In the genomic region with DNA sequence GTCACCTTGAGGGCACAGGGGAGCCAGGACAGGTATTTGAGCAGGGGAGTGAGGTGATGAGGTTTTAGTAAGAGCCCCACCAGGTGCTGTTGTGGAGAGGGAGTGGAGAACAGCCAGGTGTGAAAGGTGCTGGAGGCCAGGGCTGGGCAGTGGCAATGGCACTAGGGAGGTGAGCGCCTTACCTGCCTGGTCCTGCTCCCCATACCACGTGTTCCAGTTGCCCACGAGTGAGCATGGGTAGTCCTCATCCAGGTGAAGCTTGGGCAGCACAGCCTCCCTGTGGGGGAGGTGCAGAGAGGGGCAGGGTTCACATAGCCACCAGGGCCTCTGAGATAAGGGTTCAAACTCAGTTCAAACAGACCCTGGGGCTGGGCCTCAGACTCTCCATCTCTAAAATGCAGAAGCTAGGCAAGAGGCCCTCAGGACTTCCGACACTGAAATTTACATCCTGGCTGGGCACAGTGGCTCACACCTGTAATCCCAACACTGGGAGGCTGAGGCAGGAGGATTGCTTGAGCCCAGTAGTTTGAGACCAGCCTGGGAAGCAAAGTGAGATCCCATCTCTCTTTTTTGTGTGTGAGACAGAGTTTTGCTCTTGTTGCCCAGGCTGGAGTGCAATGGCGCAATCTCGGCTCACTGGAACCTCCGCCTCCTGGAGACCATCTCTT, we compare ENCODE assay signal across 1 cellular context.
TF ChIP-seq lines count a peak whose summit lies in the region.

No MANE protein-coding gene starts in this region.

TF ChIP-seq in HepG2, 621 proteins besides CTCF, POLR2A, EP300 and RAD21 (continued from another document and continues in another):
- TF ChIP-seq HNF4G (IDR thresholded peaks at IDR 0.05; ENCODE audit: borderline replicate concordance, low read depth, low read length) (peak; percentile 88), HNF4G (CRISPR knock-in tag; IDR thresholded peaks at IDR 0.05; ENCODE audit: borderline replicate concordance, low read depth) (0 out of 2 replicates have a peak, but pooled peaks have one; percentile 48), ZFP36 (IDR thresholded peaks at IDR 0.05; ENCODE audit: borderline replicate concordance, low read depth, low read length, partially characterized antibody) (no peak), GABPA (IDR thresholded peaks at IDR 0.05; ENCODE audit: low read depth, low read length) (no peak), GABPA (CRISPR knock-in tag; IDR thresholded peaks at IDR 0.05; ENCODE audit: low read depth) (no peak; the same call in 1 of the 2 replicates), SAFB2 (CRISPR knock-in tag; IDR thresholded peaks at IDR 0.05; ENCODE audit: borderline replicate concordance, low read depth) (no peak), ZNF605 (CRISPR knock-in tag; IDR thresholded peaks at IDR 0.05) (no peak), IKZF4 (CRISPR knock-in tag; IDR thresholded peaks at IDR 0.05; ENCODE audit: borderline replicate concordance, low read depth, not compliant biosample characterization) (no peak), HNRNPK (IDR thresholded peaks at IDR 0.05; ENCODE audit: low read depth, low read length, poor library complexity, severe bottlenecking) (no peak), ZNF263 (CRISPR knock-in tag; IDR thresholded peaks at IDR 0.05) (peak; percentile 90), NFE2 (CRISPR knock-in tag; IDR thresholded peaks at IDR 0.05) (no peak), DMAP1 (CRISPR knock-in tag; IDR thresholded peaks at IDR 0.05) (peak; percentile 78; the same call in 1 of the 2 replicates), TARDBP (CRISPR knock-in tag; IDR thresholded peaks at IDR 0.05) (0 out of 2 replicates have a peak, but pooled peaks have one; percentile 42), NCOA5 (CRISPR knock-in tag; IDR thresholded peaks at IDR 0.05) (no peak), ZNF788 (CRISPR knock-in tag; IDR thresholded peaks at IDR 0.05; ENCODE audit: borderline replicate concordance) (peak; percentile 65; the same call in 1 of the 2 replicates), ZNF614 (CRISPR knock-in tag; IDR thresholded peaks at IDR 0.05; ENCODE audit: borderline replicate concordance) (0 out of 2 replicates have a peak, but pooled peaks have one; percentile 31), ZNF124 (CRISPR knock-in tag; IDR thresholded peaks at IDR 0.05) (peak; percentile 22; the same call in 1 of the 2 replicates), REPIN1 (CRISPR knock-in tag; IDR thresholded peaks at IDR 0.05; ENCODE audit: borderline replicate concordance, low read depth) (0 out of 2 replicates have a peak, but pooled peaks have one; percentile 55), ZFX (CRISPR knock-in tag; IDR thresholded peaks at IDR 0.05; ENCODE audit: low read depth) (peak; percentile 60; the same call in 1 of the 2 replicates), NFE2L2 (IDR thresholded peaks at IDR 0.05; ENCODE audit: low read length) (no peak), HHEX (CRISPR knock-in tag; IDR thresholded peaks at IDR 0.05) (no peak), ZNF543 (CRISPR knock-in tag; IDR thresholded peaks at IDR 0.05) (no peak), SP1 (IDR thresholded peaks at IDR 0.05) (no peak), SP1 (CRISPR knock-in tag; IDR thresholded peaks at IDR 0.05) (0 out of 2 replicates have a peak, but pooled peaks have one; percentile 30), ZNF703 (CRISPR knock-in tag; IDR thresholded peaks at IDR 0.05; ENCODE audit: borderline replicate concordance) (no peak), ZNF274 (CRISPR knock-in tag; IDR thresholded peaks at IDR 0.05) (no peak), CCDC6 (CRISPR knock-in tag; IDR thresholded peaks at IDR 0.05) (peak; percentile 58; the same call in 1 of the 2 replicates), NR2F6 (IDR thresholded peaks at IDR 0.05) (peak; percentile 49; the same call in 1 of the 2 replicates), NR2F6 (CRISPR knock-in tag; IDR thresholded peaks at IDR 0.05) (peak; percentile 57; the same call in 1 of the 2 replicates), RNF2 (conservative IDR thresholded peaks at IDR 0.05; ENCODE audit: low read depth) (no peak), KLF11 (CRISPR knock-in tag; IDR thresholded peaks at IDR 0.05) (no peak), AKAP8 (CRISPR knock-in tag; IDR thresholded peaks at IDR 0.05) (0 out of 2 replicates have a peak, but pooled peaks have one; percentile 30), MIER2 (CRISPR knock-in tag; IDR thresholded peaks at IDR 0.05) (no peak), PRPF4 (IDR thresholded peaks at IDR 0.05; ENCODE audit: low read depth, low read length, poor library complexity, severe bottlenecking) (no peak), ZSCAN20 (CRISPR knock-in tag; IDR thresholded peaks at IDR 0.05; ENCODE audit: borderline replicate concordance) (0 out of 2 replicates have a peak, but pooled peaks have one; percentile 66), ZSCAN12 (CRISPR knock-in tag; IDR thresholded peaks at IDR 0.05) (no peak), SATB2 (CRISPR knock-in tag; IDR thresholded peaks at IDR 0.05) (no peak), HNF4A (CRISPR knock-in tag; IDR thresholded peaks at IDR 0.05) (peak; percentile 91), ZNF256 (CRISPR knock-in tag; conservative IDR thresholded peaks at IDR 0.05) (no peak), SP5 (CRISPR knock-in tag; IDR thresholded peaks at IDR 0.05; ENCODE audit: borderline replicate concordance, low read depth) (peak; percentile 33; the same call in 1 of the 2 replicates), NFKB2 (CRISPR knock-in tag; IDR thresholded peaks at IDR 0.05; ENCODE audit: borderline replicate concordance) (peak; percentile 53; the same call in 1 of the 2 replicates)
- TF ChIP-seq, protein P1, sequence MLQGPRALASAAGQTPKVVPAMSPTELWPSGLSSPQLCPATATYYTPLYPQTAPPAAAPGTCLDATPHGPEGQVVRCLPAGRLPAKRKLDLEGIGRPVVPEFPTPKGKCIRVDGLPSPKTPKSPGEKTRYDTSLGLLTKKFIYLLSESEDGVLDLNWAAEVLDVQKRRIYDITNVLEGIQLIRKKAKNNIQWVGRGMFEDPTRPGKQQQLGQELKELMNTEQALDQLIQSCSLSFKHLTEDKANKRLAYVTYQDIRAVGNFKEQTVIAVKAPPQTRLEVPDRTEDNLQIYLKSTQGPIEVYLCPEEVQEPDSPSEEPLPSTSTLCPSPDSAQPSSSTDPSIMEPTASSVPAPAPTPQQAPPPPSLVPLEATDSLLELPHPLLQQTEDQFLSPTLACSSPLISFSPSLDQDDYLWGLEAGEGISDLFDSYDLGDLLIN (CRISPR knock-in tag; IDR thresholded peaks at IDR 0.05; ENCODE audit: borderline replicate concordance): no peak
- TF ChIP-seq, protein P2, sequence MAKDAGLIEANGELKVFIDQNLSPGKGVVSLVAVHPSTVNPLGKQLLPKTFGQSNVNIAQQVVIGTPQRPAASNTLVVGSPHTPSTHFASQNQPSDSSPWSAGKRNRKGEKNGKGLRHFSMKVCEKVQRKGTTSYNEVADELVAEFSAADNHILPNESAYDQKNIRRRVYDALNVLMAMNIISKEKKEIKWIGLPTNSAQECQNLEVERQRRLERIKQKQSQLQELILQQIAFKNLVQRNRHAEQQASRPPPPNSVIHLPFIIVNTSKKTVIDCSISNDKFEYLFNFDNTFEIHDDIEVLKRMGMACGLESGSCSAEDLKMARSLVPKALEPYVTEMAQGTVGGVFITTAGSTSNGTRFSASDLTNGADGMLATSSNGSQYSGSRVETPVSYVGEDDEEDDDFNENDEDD (CRISPR knock-in tag; IDR thresholded peaks at IDR 0.05; ENCODE audit: borderline replicate concordance): peak; percentile 75; the same call in 1 of the 2 replicates
- TF ChIP-seq, protein P3, sequence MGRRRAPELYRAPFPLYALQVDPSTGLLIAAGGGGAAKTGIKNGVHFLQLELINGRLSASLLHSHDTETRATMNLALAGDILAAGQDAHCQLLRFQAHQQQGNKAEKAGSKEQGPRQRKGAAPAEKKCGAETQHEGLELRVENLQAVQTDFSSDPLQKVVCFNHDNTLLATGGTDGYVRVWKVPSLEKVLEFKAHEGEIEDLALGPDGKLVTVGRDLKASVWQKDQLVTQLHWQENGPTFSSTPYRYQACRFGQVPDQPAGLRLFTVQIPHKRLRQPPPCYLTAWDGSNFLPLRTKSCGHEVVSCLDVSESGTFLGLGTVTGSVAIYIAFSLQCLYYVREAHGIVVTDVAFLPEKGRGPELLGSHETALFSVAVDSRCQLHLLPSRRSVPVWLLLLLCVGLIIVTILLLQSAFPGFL (CRISPR knock-in tag; IDR thresholded peaks at IDR 0.05): no peak
- TF ChIP-seq, protein P4, sequence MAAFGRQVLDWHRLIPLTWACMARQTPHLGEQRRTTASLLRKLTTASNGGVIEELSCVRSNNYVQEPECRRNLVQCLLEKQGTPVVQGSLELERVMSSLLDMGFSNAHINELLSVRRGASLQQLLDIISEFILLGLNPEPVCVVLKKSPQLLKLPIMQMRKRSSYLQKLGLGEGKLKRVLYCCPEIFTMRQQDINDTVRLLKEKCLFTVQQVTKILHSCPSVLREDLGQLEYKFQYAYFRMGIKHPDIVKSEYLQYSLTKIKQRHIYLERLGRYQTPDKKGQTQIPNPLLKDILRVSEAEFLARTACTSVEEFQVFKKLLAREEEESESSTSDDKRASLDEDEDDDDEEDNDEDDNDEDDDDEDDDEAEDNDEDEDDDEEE (CRISPR knock-in tag; IDR thresholded peaks at IDR 0.05): no peak
- TF ChIP-seq, protein P5, sequence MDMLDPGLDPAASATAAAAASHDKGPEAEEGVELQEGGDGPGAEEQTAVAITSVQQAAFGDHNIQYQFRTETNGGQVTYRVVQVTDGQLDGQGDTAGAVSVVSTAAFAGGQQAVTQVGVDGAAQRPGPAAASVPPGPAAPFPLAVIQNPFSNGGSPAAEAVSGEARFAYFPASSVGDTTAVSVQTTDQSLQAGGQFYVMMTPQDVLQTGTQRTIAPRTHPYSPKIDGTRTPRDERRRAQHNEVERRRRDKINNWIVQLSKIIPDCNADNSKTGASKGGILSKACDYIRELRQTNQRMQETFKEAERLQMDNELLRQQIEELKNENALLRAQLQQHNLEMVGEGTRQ (IDR thresholded peaks at IDR 0.05; ENCODE audit: low read depth, low read length): no peak
- TF ChIP-seq, protein P5 (CRISPR knock-in tag; IDR thresholded peaks at IDR 0.05; ENCODE audit: borderline replicate concordance): no peak
- TF ChIP-seq, protein P6, sequence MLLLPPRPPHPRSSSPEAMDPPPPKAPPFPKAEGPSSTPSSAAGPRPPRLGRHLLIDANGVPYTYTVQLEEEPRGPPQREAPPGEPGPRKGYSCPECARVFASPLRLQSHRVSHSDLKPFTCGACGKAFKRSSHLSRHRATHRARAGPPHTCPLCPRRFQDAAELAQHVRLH (CRISPR knock-in tag; IDR thresholded peaks at IDR 0.05; ENCODE audit: borderline replicate concordance, low read depth): 0 out of 2 replicates have a peak, but pooled peaks have one; percentile 33
- TF ChIP-seq, protein P7, sequence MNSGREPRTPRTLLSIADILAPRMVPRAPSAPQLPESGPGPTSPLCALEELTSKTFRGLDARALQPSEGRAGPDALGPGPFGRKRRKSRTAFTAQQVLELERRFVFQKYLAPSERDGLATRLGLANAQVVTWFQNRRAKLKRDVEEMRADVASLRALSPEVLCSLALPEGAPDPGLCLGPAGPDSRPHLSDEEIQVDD (CRISPR knock-in tag; IDR thresholded peaks at IDR 0.05; ENCODE audit: borderline replicate concordance): no peak
- TF ChIP-seq, protein P8, sequence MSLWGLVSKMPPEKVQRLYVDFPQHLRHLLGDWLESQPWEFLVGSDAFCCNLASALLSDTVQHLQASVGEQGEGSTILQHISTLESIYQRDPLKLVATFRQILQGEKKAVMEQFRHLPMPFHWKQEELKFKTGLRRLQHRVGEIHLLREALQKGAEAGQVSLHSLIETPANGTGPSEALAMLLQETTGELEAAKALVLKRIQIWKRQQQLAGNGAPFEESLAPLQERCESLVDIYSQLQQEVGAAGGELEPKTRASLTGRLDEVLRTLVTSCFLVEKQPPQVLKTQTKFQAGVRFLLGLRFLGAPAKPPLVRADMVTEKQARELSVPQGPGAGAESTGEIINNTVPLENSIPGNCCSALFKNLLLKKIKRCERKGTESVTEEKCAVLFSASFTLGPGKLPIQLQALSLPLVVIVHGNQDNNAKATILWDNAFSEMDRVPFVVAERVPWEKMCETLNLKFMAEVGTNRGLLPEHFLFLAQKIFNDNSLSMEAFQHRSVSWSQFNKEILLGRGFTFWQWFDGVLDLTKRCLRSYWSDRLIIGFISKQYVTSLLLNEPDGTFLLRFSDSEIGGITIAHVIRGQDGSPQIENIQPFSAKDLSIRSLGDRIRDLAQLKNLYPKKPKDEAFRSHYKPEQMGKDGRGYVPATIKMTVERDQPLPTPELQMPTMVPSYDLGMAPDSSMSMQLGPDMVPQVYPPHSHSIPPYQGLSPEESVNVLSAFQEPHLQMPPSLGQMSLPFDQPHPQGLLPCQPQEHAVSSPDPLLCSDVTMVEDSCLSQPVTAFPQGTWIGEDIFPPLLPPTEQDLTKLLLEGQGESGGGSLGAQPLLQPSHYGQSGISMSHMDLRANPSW (CRISPR knock-in tag; IDR thresholded peaks at IDR 0.05; ENCODE audit: borderline replicate concordance): no peak
- TF ChIP-seq, protein P9, sequence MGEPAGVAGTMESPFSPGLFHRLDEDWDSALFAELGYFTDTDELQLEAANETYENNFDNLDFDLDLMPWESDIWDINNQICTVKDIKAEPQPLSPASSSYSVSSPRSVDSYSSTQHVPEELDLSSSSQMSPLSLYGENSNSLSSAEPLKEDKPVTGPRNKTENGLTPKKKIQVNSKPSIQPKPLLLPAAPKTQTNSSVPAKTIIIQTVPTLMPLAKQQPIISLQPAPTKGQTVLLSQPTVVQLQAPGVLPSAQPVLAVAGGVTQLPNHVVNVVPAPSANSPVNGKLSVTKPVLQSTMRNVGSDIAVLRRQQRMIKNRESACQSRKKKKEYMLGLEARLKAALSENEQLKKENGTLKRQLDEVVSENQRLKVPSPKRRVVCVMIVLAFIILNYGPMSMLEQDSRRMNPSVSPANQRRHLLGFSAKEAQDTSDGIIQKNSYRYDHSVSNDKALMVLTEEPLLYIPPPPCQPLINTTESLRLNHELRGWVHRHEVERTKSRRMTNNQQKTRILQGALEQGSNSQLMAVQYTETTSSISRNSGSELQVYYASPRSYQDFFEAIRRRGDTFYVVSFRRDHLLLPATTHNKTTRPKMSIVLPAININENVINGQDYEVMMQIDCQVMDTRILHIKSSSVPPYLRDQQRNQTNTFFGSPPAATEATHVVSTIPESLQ (CRISPR knock-in tag; conservative IDR thresholded peaks at IDR 0.05): no peak
- TF ChIP-seq, protein P10, sequence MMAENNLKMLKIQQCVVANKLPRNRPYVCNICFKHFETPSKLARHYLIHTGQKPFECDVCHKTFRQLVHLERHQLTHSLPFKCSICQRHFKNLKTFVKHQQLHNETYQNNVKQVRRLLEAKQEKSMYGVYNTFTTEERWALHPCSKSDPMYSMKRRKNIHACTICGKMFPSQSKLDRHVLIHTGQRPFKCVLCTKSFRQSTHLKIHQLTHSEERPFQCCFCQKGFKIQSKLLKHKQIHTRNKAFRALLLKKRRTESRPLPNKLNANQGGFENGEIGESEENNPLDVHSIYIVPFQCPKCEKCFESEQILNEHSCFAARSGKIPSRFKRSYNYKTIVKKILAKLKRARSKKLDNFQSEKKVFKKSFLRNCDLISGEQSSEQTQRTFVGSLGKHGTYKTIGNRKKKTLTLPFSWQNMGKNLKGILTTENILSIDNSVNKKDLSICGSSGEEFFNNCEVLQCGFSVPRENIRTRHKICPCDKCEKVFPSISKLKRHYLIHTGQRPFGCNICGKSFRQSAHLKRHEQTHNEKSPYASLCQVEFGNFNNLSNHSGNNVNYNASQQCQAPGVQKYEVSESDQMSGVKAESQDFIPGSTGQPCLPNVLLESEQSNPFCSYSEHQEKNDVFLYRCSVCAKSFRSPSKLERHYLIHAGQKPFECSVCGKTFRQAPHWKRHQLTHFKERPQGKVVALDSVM (CRISPR knock-in tag; IDR thresholded peaks at IDR 0.05): peak; percentile 83
